In genomic region chr14:45140661-45141187, GRCh38 we compare ENCODE assay signal across 1 cellular context.
TF ChIP-seq lines count a peak whose summit lies in the region.

No MANE protein-coding gene starts in this region.

TF ChIP-seq in A549, 52 proteins besides CTCF, POLR2A, EP300 and RAD21:
- TF ChIP-seq HES2 (IDR thresholded peaks at IDR 0.05), result no peak
- TF ChIP-seq ZSCAN20 (CRISPR knock-in tag; IDR thresholded peaks at IDR 0.05), result no peak
- no peak for TF ChIP-seq ATOH8 (CRISPR knock-in tag; IDR thresholded peaks at IDR 0.05; ENCODE audit: low read depth)
- no peak for TF ChIP-seq HMGXB4 (CRISPR knock-in tag; IDR thresholded peaks at IDR 0.05; ENCODE audit: borderline replicate concordance)
- no peak for TF ChIP-seq ESRRA (IDR thresholded peaks at IDR 0.05; ENCODE audit: borderline replicate concordance, low read length)
- TF ChIP-seq RNF2 (IDR thresholded peaks at IDR 0.05; ENCODE audit: borderline replicate concordance, low read depth), result no peak
- no peak for TF ChIP-seq NFE2L2 (conservative IDR thresholded peaks at IDR 0.05; ENCODE audit: low read length)
TF ChIP-seq in A549: peak in this region for 0.
